In the genomic region with DNA sequence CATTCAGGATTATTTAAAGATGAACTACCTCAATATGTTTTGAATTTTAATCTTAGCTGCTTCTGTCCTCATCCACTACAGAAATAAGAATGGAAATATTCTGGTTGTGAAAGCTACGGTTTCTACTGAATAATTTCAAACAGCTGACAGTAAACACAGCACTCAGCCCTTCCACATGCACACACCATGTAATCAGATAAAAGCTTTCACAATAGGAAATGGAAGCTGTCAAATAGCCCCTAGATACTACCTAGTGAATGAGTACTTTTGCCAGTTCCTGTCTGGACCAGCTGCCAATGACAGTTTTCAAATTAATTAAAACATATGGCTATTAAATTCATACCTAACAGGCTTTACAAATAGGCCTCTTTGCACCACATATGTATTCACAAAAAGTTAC, we compare ENCODE assay signal across 11 cellular contexts.
DNase-seq lines count a peak whose midpoint lies in the region; ATAC-seq and TF ChIP-seq lines count a peak whose summit lies in the region.
"Had no signal": no experiment of that assay in that cellular context is flagged by ENCODE, and none has a peak within 500 bp of the region (broad histone marks: within the 10 kb centered on the region; RNA-seq: fewer than 3 reads in every experiment).

No MANE protein-coding gene starts in this region.

- TF ChIP-seq CTCF in coronary artery (IDR thresholded peaks at IDR 0.05) (no peak), WTC11 (IDR thresholded peaks at IDR 0.05) (no peak)

- H3K27ac ChIP-seq in coronary artery = no peak overlapping the region
- H3K27ac ChIP-seq: epithelial cell of prostate, tibial artery had no signal

- H3K9me3 Mint-ChIP-seq in stimulated activated naive CD8-positive, alpha-beta T cell treated with anti-CD3 and anti-CD28 coated beads, Interleukin-15, amount 100 ng/mL, for 72 hours = peaks cover 0 to 3% of the 10 kb centered on the region in 2 donors
- H3K9me3 Mint-ChIP-seq in WTC11 = peaks cover 3% of the 10 kb centered on the region; the same call in 1 of the 2 replicates
- H3K9me3 Mint-ChIP-seq: activated CD4-positive, alpha-beta T cell treated with anti-CD3 and anti-CD28 coated beads, Interleukin-2, amount 10 ng/mL, durations not matched to agents 24 days and 14 days had no signal

- ATAC-seq in stimulated activated naive CD8-positive, alpha-beta T cell treated with anti-CD3 and anti-CD28 coated beads, Interleukin-15, amount 100 ng/mL, for 72 hours = peak; percentile 73
- ATAC-seq in stimulated activated naive CD8-positive, alpha-beta T cell treated with anti-CD3 and anti-CD28 coated beads, Interleukin-15, Interleukin-2, amounts not matched to agents 100 U/mL and 50 U/mL, for 24 hours = no peak
- ATAC-seq in WTC11 = no peak

- H3K4me1 Mint-ChIP-seq in stimulated activated naive CD8-positive, alpha-beta T cell treated with anti-CD3 and anti-CD28 coated beads, Interleukin-15, amount 100 ng/mL, for 72 hours = peaks cover 7% of the 10 kb centered on the region
- H3K4me1 Mint-ChIP-seq in WTC11 = 0 out of 2 replicates have a peak, but pooled peaks cover 4% of the 10 kb centered on the region

- peak overlapping the region in 1 of 2 donors; percentile 47 for H3K27ac Mint-ChIP-seq in stimulated activated naive CD8-positive, alpha-beta T cell treated with anti-CD3 and anti-CD28 coated beads, Interleukin-15, amount 100 ng/mL, for 72 hours
- no peak overlapping the region for H3K27ac Mint-ChIP-seq in WTC11
- H3K27ac Mint-ChIP-seq: activated CD4-positive, alpha-beta T cell treated with anti-CD3 and anti-CD28 coated beads, Interleukin-2, amount 10 ng/mL, durations not matched to agents 24 days and 14 days had no signal

- H3K27me3 Mint-ChIP-seq in stimulated activated naive CD8-positive, alpha-beta T cell treated with anti-CD3 and anti-CD28 coated beads, Interleukin-15, amount 100 ng/mL, for 72 hours = no peaks in the 10 kb centered on the region
- H3K27me3 Mint-ChIP-seq in WTC11 (ENCODE audit: low read depth) = no peaks in the 10 kb centered on the region
- H3K27me3 Mint-ChIP-seq: activated CD4-positive, alpha-beta T cell treated with anti-CD3 and anti-CD28 coated beads, Interleukin-2, amount 10 ng/mL, durations not matched to agents 24 days and 14 days had no signal

- H3K4me3 ChIP-seq in coronary artery = no peak overlapping the region
- H3K4me3 ChIP-seq: tibial artery had no signal

- no peak for DNase-seq in stimulated activated naive CD8-positive, alpha-beta T cell treated with anti-CD3 and anti-CD28 coated beads, Interleukin-15, amount 100 ng/mL, for 72 hours
- no peak for DNase-seq in stimulated activated naive CD8-positive, alpha-beta T cell treated with anti-CD3 and anti-CD28 coated beads, Interleukin-15, Interleukin-2, amounts not matched to agents 100 U/mL and 50 U/mL, for 24 hours
- DNase-seq in NCI-H1417 (lab: John Stamatoyannopoulos, UW) = peak in 2 of 3 experiments; percentile 15 to 84
- DNase-seq in amniotic epithelial cell (ENCODE audit: low read depth) = peak; percentile 81
- DNase-seq in coronary artery (ENCODE audit: low spot score) = no peak
- DNase-seq in activated CD4-positive, CD25-positive, alpha-beta regulatory T cell treated with anti-CD3 and anti-CD28 coated beads, Interleukin-2, amount 50 U/mL, for 72 hours = no peak
- no peak for DNase-seq in iPS-NIHi11 (ENCODE audit: low spot score)
- no peak for DNase-seq in WTC11 (ENCODE audit: low spot score)
- DNase-seq: activated CD4-positive, alpha-beta T cell treated with anti-CD3 and anti-CD28 coated beads, Interleukin-2, amount 10 ng/mL, durations not matched to agents 24 days and 14 days; tibial artery had no signal

- POLR2A ChIA-PET in WTC11 (lab: Charles Lee) = no interaction called here

- CTCF ChIA-PET in WTC11 (lab: Charles Lee) = no interaction called here

- H3K4me3 Mint-ChIP-seq in stimulated activated naive CD8-positive, alpha-beta T cell treated with anti-CD3 and anti-CD28 coated beads, Interleukin-15, amount 100 ng/mL, for 72 hours = no peak overlapping the region
- H3K4me3 Mint-ChIP-seq in WTC11 = no peak overlapping the region
- H3K4me3 Mint-ChIP-seq: activated CD4-positive, alpha-beta T cell treated with anti-CD3 and anti-CD28 coated beads, Interleukin-2, amount 10 ng/mL, durations not matched to agents 24 days and 14 days had no signal

- H3K36me3 Mint-ChIP-seq in WTC11 = 0 out of 2 replicates have a peak, but pooled peaks cover 2% of the 10 kb centered on the region

TF ChIP-seq in WTC11, 78 proteins besides CTCF, POLR2A, EP300 and RAD21:
- no peak for TF ChIP-seq ATF1 (CRISPR knock-in tag; IDR thresholded peaks at IDR 0.05)
- TF ChIP-seq RELA (CRISPR knock-in tag; IDR thresholded peaks at IDR 0.05; ENCODE audit: borderline replicate concordance) = no peak
- no peak for TF ChIP-seq JAZF1 (CRISPR knock-in tag; IDR thresholded peaks at IDR 0.05)
- TF ChIP-seq ZNF423 (CRISPR knock-in tag; IDR thresholded peaks at IDR 0.05) = no peak
- TF ChIP-seq TEAD4 (CRISPR knock-in tag; IDR thresholded peaks at IDR 0.05) = no peak
- TF ChIP-seq, protein P1, sequence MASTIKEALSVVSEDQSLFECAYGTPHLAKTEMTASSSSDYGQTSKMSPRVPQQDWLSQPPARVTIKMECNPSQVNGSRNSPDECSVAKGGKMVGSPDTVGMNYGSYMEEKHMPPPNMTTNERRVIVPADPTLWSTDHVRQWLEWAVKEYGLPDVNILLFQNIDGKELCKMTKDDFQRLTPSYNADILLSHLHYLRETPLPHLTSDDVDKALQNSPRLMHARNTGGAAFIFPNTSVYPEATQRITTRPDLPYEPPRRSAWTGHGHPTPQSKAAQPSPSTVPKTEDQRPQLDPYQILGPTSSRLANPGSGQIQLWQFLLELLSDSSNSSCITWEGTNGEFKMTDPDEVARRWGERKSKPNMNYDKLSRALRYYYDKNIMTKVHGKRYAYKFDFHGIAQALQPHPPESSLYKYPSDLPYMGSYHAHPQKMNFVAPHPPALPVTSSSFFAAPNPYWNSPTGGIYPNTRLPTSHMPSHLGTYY (CRISPR knock-in tag; IDR thresholded peaks at IDR 0.05) = no peak

Comparison
In these comparisons a context has a peak if more than half of its experiments do, and no peak if none do; other contexts are left out.
1. DNase-seq: peak in NCI-H1417 (2 of 3) and amniotic epithelial cell (single experiment); none in stimulated activated naive CD8-positive, alpha-beta T cell treated with anti-CD3 and anti-CD28 coated beads, Interleukin-15, amount 100 ng/mL, for 72 hours (0 of 2), stimulated activated naive CD8-positive, alpha-beta T cell treated with anti-CD3 and anti-CD28 coated beads, Interleukin-15, Interleukin-2, amounts not matched to agents 100 U/mL and 50 U/mL, for 24 hours (single experiment), coronary artery (single experiment), activated CD4-positive, CD25-positive, alpha-beta regulatory T cell treated with anti-CD3 and anti-CD28 coated beads, Interleukin-2, amount 50 U/mL, for 72 hours (single experiment), iPS-NIHi11 (single experiment) and WTC11 (single experiment).